Comparison of ENCODE assay signal across 18 cellular contexts in the genomic region with DNA sequence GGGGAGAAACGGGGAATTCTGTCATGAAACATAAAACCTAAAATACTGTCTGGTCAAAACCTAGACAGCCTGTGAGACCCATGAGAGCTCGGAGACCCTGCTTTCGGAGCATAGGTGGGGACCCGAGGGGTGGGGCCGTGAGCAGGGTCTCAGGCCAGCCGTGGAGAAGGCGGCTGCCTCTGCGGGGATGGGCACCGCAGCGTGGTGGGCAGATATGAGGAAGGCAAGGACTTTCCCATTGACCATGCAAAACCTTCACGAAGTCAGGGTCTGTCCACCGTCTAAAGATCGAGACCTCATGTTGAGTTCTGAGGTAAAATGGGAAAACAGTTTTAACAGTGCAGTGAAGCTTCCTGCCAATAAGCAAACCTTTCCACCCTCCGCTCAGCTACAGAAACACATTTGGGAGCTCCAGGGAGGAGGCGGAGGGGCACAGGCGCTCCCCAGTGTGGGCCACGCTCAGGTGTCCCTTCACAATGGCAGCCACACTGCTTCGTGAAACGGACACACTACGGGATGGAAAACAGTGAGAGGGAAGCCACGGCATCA.
A peak's percentile ranks its signal among the peaks of the same experiment; 100 is the strongest.
DNase-seq lines count a peak whose midpoint lies in the region; ATAC-seq and TF ChIP-seq lines count a peak whose summit lies in the region.
"Had no signal": no experiment of that assay in that cellular context is flagged by ENCODE, and none has a peak within 500 bp of the region (broad histone marks: within the 10 kb centered on the region; RNA-seq: fewer than 3 reads in every experiment).

No MANE protein-coding gene starts in this region.

- peaks cover 0 to 7% (median 0%) of the 10 kb centered on the region in 3 donors for H3K36me3 Mint-ChIP-seq in naive thymus-derived CD8-positive, alpha-beta T cell
- H3K36me3 Mint-ChIP-seq: activated CD4-positive, alpha-beta memory T cell treated with anti-CD3 and anti-CD28 coated beads for 36 hours; CD4-positive, alpha-beta memory T cell; stimulated activated naive B cell treated with anti-CD40 and anti-IgM and Interleukin-4, amounts not matched to agents 10 μg/mL and 1 μg/mL and 100 μg/mL, for 72 hours had no signal

- H2AK5ac ChIP-seq in neuronal stem cell (ENCODE audit: low read depth, low read length), result no peak overlapping the region

- no peak for DNase-seq in brain microvascular endothelial cell
- no peak for DNase-seq in neuronal stem cell (ENCODE audit: low spot score)
- DNase-seq in DMS 273 treated with DMSO at 0.1 percent for 48 hours (lab: John Stamatoyannopoulos, UW), result no peak
- no peak for DNase-seq in naive thymus-derived CD8-positive, alpha-beta T cell
- DNase-seq: activated CD4-positive, alpha-beta memory T cell treated with anti-CD3 and anti-CD28 coated beads for 36 hours; activated effector memory CD4-positive, alpha-beta T cell treated with Interleukin-2 at 50 U/mL for 16 hours; CD4-positive, alpha-beta memory T cell; GF-D8; left cardiac atrium; NCI-H1105; NCI-H510A treated with DMSO at 0.1 percent for 48 hours; nucleus accumbens; stimulated activated CD4-positive, alpha-beta T cell treated with anti-CD3 and anti-CD28 coated beads, Interleukin-1b, Interleukin-23, amount 100 ng/mL, for 48 hours; stimulated activated naive B cell treated with anti-CD40 and anti-IgM and Interleukin-4, amounts not matched to agents 10 μg/mL and 1 μg/mL and 100 μg/mL, for 72 hours had no signal

- peaks cover 7% of the 10 kb centered on the region for H3K36me3 ChIP-seq in brain microvascular endothelial cell (replicated peaks)
- no peaks in the 10 kb centered on the region for H3K36me3 ChIP-seq in gastroesophageal sphincter
- peaks cover 2 to 8% of the 10 kb centered on the region in 2 donors for H3K36me3 ChIP-seq in neuronal stem cell (replicated peaks in 1 of 2; ENCODE audit: control insufficient read depth in 2 of 2, insufficient read depth in 2 of 2, low read length in 2 of 2)
- no peaks in the 10 kb centered on the region for H3K36me3 ChIP-seq in urinary bladder (ENCODE audit: insufficient read depth)

- no peak overlapping the region for H3K9ac ChIP-seq in neuronal stem cell (ENCODE audit: low read depth, low read length, poor library complexity)

- peaks cover 0 to 7% (median 0%) of the 10 kb centered on the region in 4 donors for H3K4me1 Mint-ChIP-seq in naive thymus-derived CD8-positive, alpha-beta T cell
- H3K4me1 Mint-ChIP-seq: CD4-positive, alpha-beta memory T cell had no signal

- H3K79me1 ChIP-seq in neuronal stem cell (ENCODE audit: low read depth, low read length), result no peaks in the 10 kb centered on the region

- POLR2A ChIA-PET in naive thymus-derived CD8-positive, alpha-beta T cell (lab: Charles Lee), result no interaction called here

- H2BK5ac ChIP-seq in neuronal stem cell (ENCODE audit: low read length), result no peak overlapping the region

- ATAC-seq in gastroesophageal sphincter (no peak), GM21423 (IDR thresholded peaks at IDR 0.05; ENCODE audit: unreplicated experiment) (no peak)
- no peak for ATAC-seq in naive thymus-derived CD8-positive, alpha-beta T cell
- ATAC-seq: stimulated activated naive B cell treated with anti-CD40 and anti-IgM and Interleukin-4, amounts not matched to agents 10 μg/mL and 1 μg/mL and 100 μg/mL, for 72 hours had no signal

- H3K27ac Mint-ChIP-seq in naive thymus-derived CD8-positive, alpha-beta T cell, result no peak overlapping the region
- H3K27ac Mint-ChIP-seq: activated CD4-positive, alpha-beta memory T cell treated with anti-CD3 and anti-CD28 coated beads for 36 hours; CD4-positive, alpha-beta memory T cell; HFFc6; stimulated activated naive B cell treated with anti-CD40 and anti-IgM and Interleukin-4, amounts not matched to agents 10 μg/mL and 1 μg/mL and 100 μg/mL, for 72 hours had no signal

- H3K4me3 Mint-ChIP-seq in naive thymus-derived CD8-positive, alpha-beta T cell, result no peak overlapping the region
- H3K4me3 Mint-ChIP-seq: activated CD4-positive, alpha-beta memory T cell treated with anti-CD3 and anti-CD28 coated beads for 36 hours; CD4-positive, alpha-beta memory T cell; stimulated activated naive B cell treated with anti-CD40 and anti-IgM and Interleukin-4, amounts not matched to agents 10 μg/mL and 1 μg/mL and 100 μg/mL, for 72 hours had no signal

- H3K27ac ChIP-seq in brain microvascular endothelial cell, result peak overlapping the region; percentile 83
- H3K27ac ChIP-seq in gastroesophageal sphincter, result peak overlapping the region; percentile 79 to 87 (median 86)
- H3K27ac ChIP-seq in neuronal stem cell (replicated peaks; ENCODE audit: low read length), result no peak overlapping the region
- peak overlapping the region; percentile 24 for H3K27ac ChIP-seq in urinary bladder (ENCODE audit: low read depth)

- no peak overlapping the region for H2BK12ac ChIP-seq in neuronal stem cell (ENCODE audit: low read length)

- H3K9me3 ChIP-seq in gastroesophageal sphincter, result no peaks in the 10 kb centered on the region
- H3K9me3 ChIP-seq in neuronal stem cell (replicated peaks in 1 of 2; ENCODE audit: control insufficient read depth in 2 of 2, insufficient read depth in 1 of 2, low read depth in 1 of 2, low read length in 2 of 2), result peaks cover 8 to 13% of the 10 kb centered on the region in 2 donors

- H3K4me3 ChIP-seq in brain microvascular endothelial cell (ENCODE audit: low read depth, low read length), result peak overlapping the region; percentile 20
- peak overlapping the region in 1 of 2 donors; percentile 25 for H3K4me3 ChIP-seq in gastroesophageal sphincter
- H3K4me3 ChIP-seq in neuronal stem cell (ENCODE audit: low read length in 2 of 2), result no peak overlapping the region
- H3K4me3 ChIP-seq in urinary bladder (ENCODE audit: low read depth, low read length), result no peak overlapping the region

- no peak overlapping the region for H3K4ac ChIP-seq in neuronal stem cell (ENCODE audit: low read length)

- in situ Hi-C loops in brain microvascular endothelial cell (cut with HindIII; ENCODE audit: low pct_ligation_motif_present, low sequenced_read_pairs), result no loop called here

- H4K91ac ChIP-seq in neuronal stem cell (ENCODE audit: low read depth, low read length, poor library complexity), result no peak overlapping the region

- 52 to 66% methylated on average over 8 to 12 of the region's 21 CpGs for whole genome bisulfite sequencing in gastroesophageal sphincter (ENCODE audit: low coverage in 1 of 2), 2 donors
- WGBS in neuronal stem cell (ENCODE audit: extremely low coverage in 2 of 2, insufficient read length in 2 of 2, insufficient replicate concordance in 1 of 2), 2 donors, result no CpG with 5 or more reads among the region's 21 CpGs
- 58% methylated on average over 21 of the region's 21 CpGs for WGBS in urinary bladder

- H2BK120ac ChIP-seq in neuronal stem cell (ENCODE audit: low read depth, low read length), result no peak overlapping the region

- peak overlapping the region; percentile 46 for H3K23ac ChIP-seq in neuronal stem cell (ENCODE audit: low read depth, low read length, poor library complexity)

- H4K8ac ChIP-seq in neuronal stem cell (ENCODE audit: low read depth, low read length), result no peak overlapping the region

- no peak for TF ChIP-seq CTCF in brain microvascular endothelial cell (IDR thresholded peaks at IDR 0.05; ENCODE audit: low read depth, low read length, missing control alignments)
- TF ChIP-seq CTCF in gastroesophageal sphincter (IDR thresholded peaks at IDR 0.05), result no peak

- peaks cover 0 to 2% (median 0%) of the 10 kb centered on the region in 9 donors for H3K9me3 Mint-ChIP-seq in naive thymus-derived CD8-positive, alpha-beta T cell
- H3K9me3 Mint-ChIP-seq: activated CD4-positive, alpha-beta memory T cell treated with anti-CD3 and anti-CD28 coated beads for 36 hours; HFFc6 had no signal

- no peak overlapping the region for H3K4me2 ChIP-seq in neuronal stem cell (ENCODE audit: insufficient read depth, low read length, poor library complexity, severe bottlenecking)

- H3K27me3 Mint-ChIP-seq in naive thymus-derived CD8-positive, alpha-beta T cell, result peaks cover 10 to 37% (median 16%) of the 10 kb centered on the region in 5 donors

- TF ChIP-seq EP300 in gastroesophageal sphincter (IDR thresholded peaks at IDR 0.05), result no peak

- H3K4me1 ChIP-seq in gastroesophageal sphincter (peaks cover 3 to 81% (median 32%) of the 10 kb centered on the region in 3 donors), neuronal stem cell (ENCODE audit: control insufficient read depth in 2 of 2, insufficient read depth in 1 of 2, low read depth in 1 of 2, low read length in 2 of 2) (peaks cover 12 to 39% of the 10 kb centered on the region in 2 donors), urinary bladder (ENCODE audit: insufficient read depth) (no peaks in the 10 kb centered on the region)

- no peak overlapping the region for H2BK15ac ChIP-seq in neuronal stem cell (ENCODE audit: low read length)

- no peak for TF ChIP-seq POLR2A in gastroesophageal sphincter (IDR thresholded peaks at IDR 0.05)

- H3K18ac ChIP-seq in neuronal stem cell (ENCODE audit: low read length), result peak overlapping the region; percentile 54

- H3K27me3 ChIP-seq in brain microvascular endothelial cell (replicated peaks), result no peaks in the 10 kb centered on the region
- no peaks in the 10 kb centered on the region for H3K27me3 ChIP-seq in gastroesophageal sphincter
- H3K27me3 ChIP-seq in neuronal stem cell (ENCODE audit: control insufficient read depth in 3 of 3, insufficient read depth in 3 of 3, low read depth in 1 of 3, low read length in 3 of 3), result no peaks in the 10 kb centered on the region

- H2AFZ ChIP-seq in neuronal stem cell (ENCODE audit: low read length), result no peak overlapping the region

- no peak overlapping the region for H3K14ac ChIP-seq in neuronal stem cell (ENCODE audit: low read length)
